23 cellular contexts compared by ENCODE assay signal in genomic region chr1:42733415-42734200, GRCh38. TPM values are rescaled to one million over a fixed set of nuclear protein-coding genes. Genes with fewer than 3 reads are reported as not detected.
DNase-seq lines count a peak whose midpoint lies in the region; TF ChIP-seq lines count a peak whose summit lies in the region.
"Had no signal": no experiment of that assay in that cellular context is flagged by ENCODE, and none has a peak within 500 bp of the region (broad histone marks: within the 10 kb centered on the region; RNA-seq: fewer than 3 reads in every experiment).

No MANE protein-coding gene starts in this region.

- H3K36me3 ChIP-seq in NT2/D1 (ENCODE audit: insufficient read depth, insufficient read length, low read length) (peaks cover 7% of the 10 kb centered on the region), hepatocyte (replicated peaks; ENCODE audit: insufficient read depth, low read depth) (no peaks in the 10 kb centered on the region)
- H3K36me3 ChIP-seq: BLaER1, HAP-1, SJSA1 had no signal

- no peaks in the 10 kb centered on the region for H3K79me2 ChIP-seq in hepatocyte

- 90% methylated on average over 12 of the region's 12 CpGs for WGBS in hepatocyte (ENCODE audit: low lambda C conversion rate, missing lambda C conversion rate)

- no peak overlapping the region for H3K27ac ChIP-seq in hepatocyte
- H3K27ac ChIP-seq: GM23248, SJSA1 had no signal

- no peaks in the 10 kb centered on the region for H3K27me3 ChIP-seq in NT2/D1 (ENCODE audit: insufficient read depth, insufficient read length)
- H3K27me3 ChIP-seq in hepatocyte, result no peaks in the 10 kb centered on the region
- H3K27me3 ChIP-seq: BLaER1, SJSA1 had no signal

- no peaks in the 10 kb centered on the region for H3K4me1 Mint-ChIP-seq in glutamatergic neuron (ENCODE audit: low read depth, unreplicated experiment)

- H3K9me3 ChIP-seq in NT2/D1 (ENCODE audit: insufficient read depth, low read length) (no peaks in the 10 kb centered on the region), hepatocyte (ENCODE audit: low read depth) (no peaks in the 10 kb centered on the region)
- H3K9me3 ChIP-seq: BLaER1, HAP-1, SJSA1 had no signal

- no peaks in the 10 kb centered on the region for H3K36me3 Mint-ChIP-seq in glutamatergic neuron (ENCODE audit: unreplicated experiment)
- H3K36me3 Mint-ChIP-seq: IgD-negative memory B cell had no signal

- peak overlapping the region; percentile 21 for H3K9ac ChIP-seq in NT2/D1 (ENCODE audit: insufficient read length, low read depth)
- H3K9ac ChIP-seq: BLaER1, GM23248 had no signal

- peak overlapping the region; percentile 37 for H3K4me2 ChIP-seq in hepatocyte
- H3K4me2 ChIP-seq: BLaER1 had no signal

- H4K20me1 ChIP-seq in hepatocyte (ENCODE audit: insufficient read depth, poor library complexity, severe bottlenecking), result no peaks in the 10 kb centered on the region
- H4K20me1 ChIP-seq: BLaER1 had no signal

- H3K4me3 ChIP-seq in NT2/D1 (ENCODE audit: insufficient read length, low read depth) (no peak overlapping the region), hepatocyte (no peak overlapping the region)
- H3K4me3 ChIP-seq: BLaER1, GM12878, GM23248, HAP-1, SJSA1 had no signal

- DNase-seq in GM10266 (ENCODE audit: extremely low spot score) (peak; percentile 2), NT2/D1 (ENCODE audit: low read depth, low spot score) (no peak), hepatocyte (ENCODE audit: low spot score) (no peak), posterior vena cava (ENCODE audit: low spot score) (peak; percentile 43), NCI-H446 (lab: John Stamatoyannopoulos, UW) (no peak), glutamatergic neuron (no peak), hypothalamus (lab: John Stamatoyannopoulos, UW) (no peak)
- DNase-seq: CD4-positive, alpha-beta T cell; COR-L47; DMS 273 treated with DMSO at 0.1 percent for 48 hours; DMS79 treated with DMSO at 0.1 percent for 48 hours; GM23248; NCI-H1105 treated with DMSO at 0.1 percent for 48 hours; NCI-H2081 treated with DMSO at 0.1 percent for 48 hours; NCI-H2171 treated with DMSO at 0.1 percent for 48 hours; NCI-H526; OCI-M1 had no signal

- H3K9me3 Mint-ChIP-seq in glutamatergic neuron (ENCODE audit: unreplicated experiment), result peaks cover 2% of the 10 kb centered on the region
- H3K9me3 Mint-ChIP-seq: CD4-positive, alpha-beta T cell; IgD-negative memory B cell had no signal

- peaks cover 4% of the 10 kb centered on the region for H3K27me3 Mint-ChIP-seq in glutamatergic neuron (ENCODE audit: unreplicated experiment)
- H3K27me3 Mint-ChIP-seq: CD4-positive, alpha-beta T cell; IgD-negative memory B cell had no signal

- H3K27ac Mint-ChIP-seq in glutamatergic neuron (ENCODE audit: unreplicated experiment), result no peak overlapping the region
- H3K27ac Mint-ChIP-seq: CD4-positive, alpha-beta T cell had no signal

- H3K4me3 Mint-ChIP-seq in glutamatergic neuron (ENCODE audit: unreplicated experiment), result no peak overlapping the region
- H3K4me3 Mint-ChIP-seq: CD4-positive, alpha-beta T cell; IgD-negative memory B cell had no signal

- no peak for TF ChIP-seq CTCF in GM10266 (IDR thresholded peaks at IDR 0.05; ENCODE audit: control insufficient read depth, insufficient read depth, low read depth, missing control alignments)
- TF ChIP-seq CTCF in hepatocyte (IDR thresholded peaks at IDR 0.05; ENCODE audit: poor library complexity), result no peak
- TF ChIP-seq CTCF in glutamatergic neuron (IDR thresholded peaks at IDR 0.05; ENCODE audit: partially characterized antibody, unreplicated experiment), result no peak

- H3K4me1 ChIP-seq in NT2/D1 (ENCODE audit: insufficient read depth, insufficient read length), result peaks cover 30% of the 10 kb centered on the region
- H3K4me1 ChIP-seq in hepatocyte (ENCODE audit: insufficient read depth), result peaks cover 18% of the 10 kb centered on the region
- H3K4me1 ChIP-seq: HAP-1, SJSA1 had no signal

- H3K9me2 ChIP-seq in hepatocyte (replicated peaks; ENCODE audit: insufficient read depth), result no peaks in the 10 kb centered on the region

- intact Hi-C loops in posterior vena cava (cut with DNase I), result loop anchor here in 1 of 2 donors (10.0 kb wide), 1 partner anchor 1059 kb away; no protein-coding TSS in a partner anchor

- no peak overlapping the region for H2AFZ ChIP-seq in hepatocyte
- H2AFZ ChIP-seq: GM23248 had no signal

RNA-seq across cellular contexts. Expression of gene CLDN19, which starts 6.4 kb away (rescaled TPM):
- 2.5 and 6.9 TPM in 2 replicates for total RNA-seq in hepatocyte
- polyA plus RNA-seq in hepatocyte, result 3.8 and 4.5 TPM in 2 replicates
- total RNA-seq in posterior vena cava, result not detected
- not detected for total RNA-seq in glutamatergic neuron (ENCODE audit: unreplicated experiment)
- total RNA-seq: A673; CD4-positive, alpha-beta T cell; GM12878; GM23248; SJSA1 had no signal
- polyA plus RNA-seq: GM12878, GM23248, IgD-negative memory B cell had no signal

RNA-seq across cellular contexts. Expression of gene P3H1, which starts 33.2 kb away (rescaled TPM):
- total RNA-seq in hepatocyte (94.6 and 102 TPM in 2 replicates), posterior vena cava (10 to 100 TPM; 28.4 to 45.0 TPM), glutamatergic neuron (ENCODE audit: unreplicated experiment) (86.0 TPM)
- 192 and 201 TPM in 2 replicates for polyA plus RNA-seq in hepatocyte

RNA-seq across cellular contexts. Expression of gene C1orf50, which starts 33.4 kb away (rescaled TPM):
- total RNA-seq in hepatocyte (5.7 and 12.6 TPM in 2 replicates), posterior vena cava (1 to 10 TPM; 6.0 to 6.5 TPM), glutamatergic neuron (ENCODE audit: unreplicated experiment) (21.6 TPM)
- 11.9 and 15.2 TPM in 2 replicates for polyA plus RNA-seq in hepatocyte

RNA-seq across cellular contexts. Expression of gene TMEM269, which starts 51.2 kb away (rescaled TPM):
- total RNA-seq in hepatocyte (0.32 and 0.40 TPM in 2 replicates), posterior vena cava (not detected), glutamatergic neuron (ENCODE audit: unreplicated experiment) (0.32 TPM)
- 0.12 TPM in 1 of 2 replicates, not detected in the other for polyA plus RNA-seq in hepatocyte
- total RNA-seq: GM23248, SJSA1 had no signal
- polyA plus RNA-seq: GM23248, IgD-negative memory B cell had no signal

RNA-seq across cellular contexts. Expression of gene YBX1, which starts 51.4 kb away (rescaled TPM):
- total RNA-seq in hepatocyte (418 and 428 TPM in 2 replicates), posterior vena cava (100 to 1,000 TPM; 596 to 706 TPM), glutamatergic neuron (ENCODE audit: unreplicated experiment) (531 TPM)
- polyA plus RNA-seq in hepatocyte, result 177 and 183 TPM in 2 replicates

Comparison
In these comparisons a context has a peak if more than half of its experiments do, and no peak if none do; other contexts are left out.
1. DNase-seq: peak in GM10266 (single experiment) and posterior vena cava (single experiment); none in NT2/D1 (single experiment), hepatocyte (single experiment), NCI-H446 (0 of 2), glutamatergic neuron (single experiment) and hypothalamus (0 of 51).